24 cellular contexts compared by ENCODE assay signal in genomic region chr11:77094841-77095365, GRCh38. TPM values are rescaled to one million over a fixed set of nuclear protein-coding genes. Genes with fewer than 3 reads are reported as not detected.
A peak's percentile ranks its signal among the peaks of the same experiment; 100 is the strongest.
DNase-seq lines count a peak whose midpoint lies in the region; ATAC-seq and TF ChIP-seq lines count a peak whose summit lies in the region.
"Had no signal": no experiment of that assay in that cellular context is flagged by ENCODE, and none has a peak within 500 bp of the region (broad histone marks: within the 10 kb centered on the region; RNA-seq: fewer than 3 reads in every experiment).

No MANE protein-coding gene starts in this region.

- H3K4me3 Mint-ChIP-seq in endodermal cell, result no peak overlapping the region
- H3K4me3 Mint-ChIP-seq in naive thymus-derived CD4-positive, alpha-beta T cell, result no peak overlapping the region
- H3K4me3 Mint-ChIP-seq: activated T-cell treated with anti-CD3 and anti-CD28 coated beads, Interleukin-2, amount 50 U/mL, for 4 hours; CD8-positive, alpha-beta T cell; nephron progenitor cell; stimulated activated naive CD8-positive, alpha-beta T cell treated with anti-CD3 and anti-CD28 coated beads, Interleukin-15, amount 100 ng/mL, for 72 hours had no signal

- H3K4me1 ChIP-seq in HCT116 (ENCODE audit: control insufficient read depth in 1 of 2, insufficient read depth in 2 of 2, low read length in 2 of 2), result peaks cover 0 to 11% of the 10 kb centered on the region in 2 experiments; a peak in 1 of 4 replicates
- peaks cover 9% of the 10 kb centered on the region; the same call in 1 of the 2 replicates for H3K4me1 ChIP-seq in PC-3 (ENCODE audit: insufficient read depth, low read length)
- H3K4me1 ChIP-seq in endodermal cell (ENCODE audit: control insufficient read depth, insufficient read depth, low read length), result no peaks in the 10 kb centered on the region
- H3K4me1 ChIP-seq in naive thymus-derived CD4-positive, alpha-beta T cell (ENCODE audit: control insufficient read depth in 2 of 2, insufficient read depth in 2 of 2, low read length in 2 of 2), result no peaks in the 10 kb centered on the region
- H3K4me1 ChIP-seq: parathyroid adenoma had no signal

- H2AFZ ChIP-seq in HCT116 (ENCODE audit: low read depth, low read length, poor library complexity, severe bottlenecking) (no peak overlapping the region), PC-3 (ENCODE audit: low read length) (no peak overlapping the region)
- H2AFZ ChIP-seq: parathyroid adenoma had no signal

- H3K9me3 ChIP-seq in HCT116 (ENCODE audit: control insufficient read depth in 1 of 2, insufficient read depth in 1 of 2, low read depth in 1 of 2, low read length in 2 of 2) (no peaks in the 10 kb centered on the region), PC-3 (ENCODE audit: low read length) (no peaks in the 10 kb centered on the region), endodermal cell (ENCODE audit: control insufficient read depth, low read length) (no peaks in the 10 kb centered on the region)
- H3K9me3 ChIP-seq in naive thymus-derived CD4-positive, alpha-beta T cell (ENCODE audit: control insufficient read depth in 2 of 3, low read length in 3 of 3), result no peaks in the 10 kb centered on the region
- H3K9me3 ChIP-seq: MG63, tibial nerve had no signal

- WGBS in endodermal cell (ENCODE audit: insufficient coverage in 1 of 2, insufficient read length in 1 of 2), 2 experiments, result 92 to 97% methylated on average over 6 to 7 of the region's 7 CpGs

- ATAC-seq in HCT116, result no peak
- no peak for ATAC-seq in PC-3
- no peak for ATAC-seq in naive thymus-derived CD4-positive, alpha-beta T cell
- ATAC-seq: activated T-cell treated with anti-CD3 and anti-CD28 coated beads, Interleukin-2, amount 50 U/mL, for 4 hours; CD8-positive, alpha-beta T cell; K562; stimulated activated naive CD8-positive, alpha-beta T cell treated with anti-CD3 and anti-CD28 coated beads, Interleukin-15, amount 100 ng/mL, for 72 hours had no signal

- H3K4me1 Mint-ChIP-seq in endodermal cell, result peaks cover 16% of the 10 kb centered on the region
- H3K4me1 Mint-ChIP-seq in naive thymus-derived CD4-positive, alpha-beta T cell, result peaks cover 0 to 7% (median 4%) of the 10 kb centered on the region in 7 donors

- CTCF ChIA-PET in HCT116 (lab: Charles Lee), result no interaction called here
- CTCF ChIA-PET in PC-3 (lab: Charles Lee), result interaction anchor here (1.1 kb wide), 1 partner anchor 47 kb away, joined by 6 read pairs; no protein-coding TSS in a partner anchor
- CTCF ChIA-PET in naive thymus-derived CD4-positive, alpha-beta T cell (lab: Charles Lee), result interaction anchor here (1.0 to 2.2 kb wide), 2 partner anchors 31 to 47 kb away, joined by 3 to 6 read pairs; no protein-coding TSS in a partner anchor

- POLR2A ChIA-PET in HCT116 (lab: Charles Lee), result no interaction called here
- POLR2A ChIA-PET in PC-3 (lab: Charles Lee; ENCODE audit: unreplicated experiment), result no interaction called here
- POLR2A ChIA-PET in naive thymus-derived CD4-positive, alpha-beta T cell (lab: Charles Lee), result no interaction called here

- H3K27me3 ChIP-seq in HCT116 (ENCODE audit: insufficient read depth, low read length), result no peaks in the 10 kb centered on the region
- H3K27me3 ChIP-seq in PC-3 (ENCODE audit: low read length), result no peaks in the 10 kb centered on the region
- no peaks in the 10 kb centered on the region for H3K27me3 ChIP-seq in endodermal cell (ENCODE audit: control insufficient read depth, insufficient read depth, low read length, poor library complexity, severe bottlenecking)
- no peaks in the 10 kb centered on the region for H3K27me3 ChIP-seq in naive thymus-derived CD4-positive, alpha-beta T cell (ENCODE audit: control insufficient read depth in 2 of 2, insufficient read depth in 2 of 2, low read length in 2 of 2)
- H3K27me3 ChIP-seq: MG63, tibial nerve had no signal

- H3K36me3 Mint-ChIP-seq in endodermal cell (ENCODE audit: low read depth), result no peaks in the 10 kb centered on the region
- peaks cover 0 to 3% (median 0%) of the 10 kb centered on the region in 5 donors for H3K36me3 Mint-ChIP-seq in naive thymus-derived CD4-positive, alpha-beta T cell

- intact Hi-C loops in HCT116 (cut with micrococcal nuclease), result loop anchor here (5.0 kb wide), 1 partner anchor 288 kb away; no protein-coding TSS in a partner anchor
- intact Hi-C loops in PC-3 (cut with micrococcal nuclease), result no loop called here
- intact Hi-C loops in posterior vena cava (cut with DNase I), result loop anchor here in 1 of 2 donors (5.0 kb wide), 1 partner anchor 48 kb away; no protein-coding TSS in a partner anchor
- intact Hi-C loops in naive thymus-derived CD4-positive, alpha-beta T cell (cut with micrococcal nuclease), result no loop called here

- H3K9ac ChIP-seq in HCT116 (ENCODE audit: low read length), result no peak overlapping the region
- H3K9ac ChIP-seq in PC-3 (ENCODE audit: low read length), result no peak overlapping the region
- no peak overlapping the region for H3K9ac ChIP-seq in endodermal cell (ENCODE audit: extremely low read depth, low read length, poor library complexity, severe bottlenecking)
- H3K9ac ChIP-seq: parathyroid adenoma had no signal

- H3K36me3 ChIP-seq in HCT116 (ENCODE audit: control insufficient read depth in 1 of 2, insufficient read depth in 2 of 2, low read length in 2 of 2) (no peaks in the 10 kb centered on the region), PC-3 (ENCODE audit: low read depth, low read length) (no peaks in the 10 kb centered on the region), endodermal cell (ENCODE audit: control insufficient read depth, insufficient read depth, low read length) (no peaks in the 10 kb centered on the region)
- no peaks in the 10 kb centered on the region for H3K36me3 ChIP-seq in naive thymus-derived CD4-positive, alpha-beta T cell (ENCODE audit: control insufficient read depth in 2 of 3, insufficient read depth in 3 of 3, low read length in 3 of 3)
- H3K36me3 ChIP-seq: MG63 had no signal

- TF ChIP-seq POLR2A in HCT116 (IDR thresholded peaks at IDR 0.05; ENCODE audit: borderline replicate concordance, extremely low read depth, insufficient read depth, insufficient read length), result no peak

- H3K4me3 ChIP-seq in HCT116 (replicated peaks in 1 of 2; ENCODE audit: low read depth in 1 of 2, low read length in 2 of 2) (no peak overlapping the region), PC-3 (ENCODE audit: low read length) (no peak overlapping the region), endodermal cell (ENCODE audit: low read length) (no peak overlapping the region)
- H3K4me3 ChIP-seq in naive thymus-derived CD4-positive, alpha-beta T cell (ENCODE audit: low read length), result no peak overlapping the region
- H3K4me3 ChIP-seq: K562, MG63, tibial nerve had no signal

- no peak overlapping the region for H3K27ac Mint-ChIP-seq in endodermal cell
- no peak overlapping the region for H3K27ac Mint-ChIP-seq in naive thymus-derived CD4-positive, alpha-beta T cell
- H3K27ac Mint-ChIP-seq: CD8-positive, alpha-beta T cell; nephron progenitor cell had no signal

- peaks cover 6% of the 10 kb centered on the region for H3K9me3 Mint-ChIP-seq in endodermal cell
- no peaks in the 10 kb centered on the region for H3K9me3 Mint-ChIP-seq in naive thymus-derived CD4-positive, alpha-beta T cell
- H3K9me3 Mint-ChIP-seq: activated T-cell treated with anti-CD3 and anti-CD28 coated beads, Interleukin-2, amount 50 U/mL, for 4 hours; CD8-positive, alpha-beta T cell; stimulated activated naive CD8-positive, alpha-beta T cell treated with anti-CD3 and anti-CD28 coated beads, Interleukin-15, amount 100 ng/mL, for 72 hours had no signal

- H3K79me2 ChIP-seq in HCT116 (ENCODE audit: insufficient read depth, low read length) (no peaks in the 10 kb centered on the region), PC-3 (ENCODE audit: low read length) (no peaks in the 10 kb centered on the region)
- H3K79me2 ChIP-seq: parathyroid adenoma had no signal

- no TSS peak for BruUV-seq in HCT116 (replicated peaks; lab: Mats Ljungman, UMichigan)
- no TSS peak for BruUV-seq in PC-3 (replicated peaks; lab: Mats Ljungman, UMichigan)

- TF ChIP-seq RAD21 in HCT116 (IDR thresholded peaks at IDR 0.05; ENCODE audit: low read depth), result peak; percentile 32; the same call in 1 of the 2 replicates

- TF ChIP-seq CTCF in HCT116 (IDR thresholded peaks at IDR 0.05 in 2 of 3, conservative IDR thresholded peaks at IDR 0.05 in 1 of 3; ENCODE audit: borderline replicate concordance in 1 of 3, insufficient read depth in 1 of 3, low read depth in 2 of 3, low read length in 2 of 3), result no peak
- 0 out of 2 replicates have a peak, but pooled peaks have one; percentile 29 for TF ChIP-seq CTCF in PC-3 (conservative IDR thresholded peaks at IDR 0.05; ENCODE audit: low read depth, low read length)
- peak; percentile 19 for TF ChIP-seq CTCF in endodermal cell (conservative IDR thresholded peaks at IDR 0.05)

- H3K4me2 ChIP-seq in HCT116 (ENCODE audit: low read length) (no peak overlapping the region), PC-3 (ENCODE audit: low read length) (no peak overlapping the region)

- H4K20me1 ChIP-seq in HCT116 (ENCODE audit: insufficient read depth), result no peaks in the 10 kb centered on the region
- H4K20me1 ChIP-seq in PC-3 (ENCODE audit: low read length), result no peaks in the 10 kb centered on the region

- DNase-seq in HCT116 (ENCODE audit: low read depth, low spot score) (no peak), PC-3 (no peak), endodermal cell (no peak), posterior vena cava (ENCODE audit: low spot score) (peak; percentile 54)
- DNase-seq in activated T-cell treated with anti-CD3 and anti-CD28 coated beads, Interleukin-2, amount 50 U/mL, for 1 hour, result no peak
- DNase-seq in naive thymus-derived CD4-positive, alpha-beta T cell, result no peak
- DNase-seq in activated CD4-positive, alpha-beta T cell treated with anti-CD3 and anti-CD28 coated beads, Interleukin-2, amount 50 U/mL, for 4 hours, result no peak
- DNase-seq: activated T-cell treated with anti-CD3 and anti-CD28 coated beads, Interleukin-2, amount 50 U/mL, for 4 hours; CD8-positive, alpha-beta T cell; midbrain; NCI-H146; NCI-H510A; nephron progenitor cell; stimulated activated naive CD8-positive, alpha-beta T cell treated with anti-CD3 and anti-CD28 coated beads, Interleukin-15, amount 100 ng/mL, for 72 hours had no signal

- H3K27me3 Mint-ChIP-seq in endodermal cell (ENCODE audit: insufficient read depth), result no peaks in the 10 kb centered on the region
- no peaks in the 10 kb centered on the region for H3K27me3 Mint-ChIP-seq in naive thymus-derived CD4-positive, alpha-beta T cell
- H3K27me3 Mint-ChIP-seq: stimulated activated naive CD8-positive, alpha-beta T cell treated with anti-CD3 and anti-CD28 coated beads, Interleukin-15, amount 100 ng/mL, for 72 hours had no signal

- H3F3A ChIP-seq in PC-3 (ENCODE audit: low read length, unreplicated experiment), result no peaks in the 10 kb centered on the region

- RAD21 ChIA-PET in HCT116 (lab: Charles Lee; ENCODE audit: low non-redundant PET in 1 of 2, low total read pairs in 2 of 2, uncharacterized antibody in 2 of 2, unreplicated experiment in 2 of 2), result no interaction called here

- H3K27ac ChIP-seq in HCT116 (ENCODE audit: low read depth, low read length) (no peak overlapping the region), PC-3 (ENCODE audit: low read length) (no peak overlapping the region), endodermal cell (ENCODE audit: low read depth, low read length) (no peak overlapping the region)
- H3K27ac ChIP-seq in naive thymus-derived CD4-positive, alpha-beta T cell (ENCODE audit: low read depth, low read length), result no peak overlapping the region
- H3K27ac ChIP-seq: parathyroid adenoma had no signal

- H3K9me2 ChIP-seq in HCT116 (ENCODE audit: insufficient read depth), result no peaks in the 10 kb centered on the region
- H3K9me2 ChIP-seq in PC-3 (replicated peaks; ENCODE audit: low read length), result no peaks in the 10 kb centered on the region

RNA-seq across cellular contexts. Expression of gene OMP, which starts 7.7 kb away (rescaled TPM):
- not detected for total RNA-seq in HCT116 (2021; ENCODE audit: unreplicated experiment)
- 0.38 TPM in 1 of 2 replicates, not detected in the other for polyA plus RNA-seq in HCT116 (2012)
- total RNA-seq in PC-3 (2014; rRNA removed), result not detected in 2 replicates
- 1 to 10 TPM; 1.6 to 1.7 TPM for total RNA-seq in endodermal cell
- not detected for polyA plus RNA-seq in endodermal cell (2013, experiment 1 of 2)
- polyA plus RNA-seq in endodermal cell (2013, experiment 2 of 2), result not detected
- under 1 TPM in 1 of 2 donors, not detected in 1; 0.76 TPM for total RNA-seq in posterior vena cava
- total RNA-seq in naive thymus-derived CD4-positive, alpha-beta T cell, result 1 to 10 TPM in 1 of 5 experiments, not detected in 4; 1.1 TPM
- polyA plus RNA-seq in naive thymus-derived CD4-positive, alpha-beta T cell, result not detected
- total RNA-seq: activated CD8-positive, alpha-beta memory T cell treated with anti-CD3 and anti-CD28 coated beads for 36 hours; activated T-cell treated with anti-CD3 and anti-CD28 coated beads, Interleukin-2, amount 50 U/mL, for 4 hours; dermis microvascular lymphatic vessel endothelial cell; G401; K562; SK-MEL-5; T-helper 1 cell treated with Interleukin-12 subunit alpha and Interleukin-12 subunit beta and Interleukin-4 antibody, amounts not matched to agents 30 ng/mL and 1 ng/mL, for 36 hours had no signal
- polyA plus RNA-seq: endothelial cell of umbilical vein, K562 had no signal

RNA-seq across cellular contexts. Expression of gene CAPN5, which starts 28.1 kb away (rescaled TPM):
- total RNA-seq in HCT116 (2021; ENCODE audit: unreplicated experiment) (8.6 TPM), PC-3 (2014; rRNA removed) (6.3 and 7.7 TPM in 2 replicates), endodermal cell (10 to 100 TPM; 17.5 to 21.5 TPM), posterior vena cava (10 to 100 TPM; 14.4 to 23.4 TPM)
- polyA plus RNA-seq in HCT116 (2012), result 8.8 and 9.8 TPM in 2 replicates
- 12.3 TPM for polyA plus RNA-seq in endodermal cell (2013, experiment 1 of 2)
- 14.8 TPM for polyA plus RNA-seq in endodermal cell (2013, experiment 2 of 2)
- 1 to 10 TPM in 4 of 5 experiments, under 1 TPM in 1; 0.94 to 5.8 (median 5.6) TPM for total RNA-seq in naive thymus-derived CD4-positive, alpha-beta T cell
- 1 to 10 TPM; 3.0 to 5.8 TPM for polyA plus RNA-seq in naive thymus-derived CD4-positive, alpha-beta T cell

RNA-seq across cellular contexts. Expression of gene MYO7A, which starts 33.1 kb away (rescaled TPM):
- total RNA-seq in HCT116 (2021; ENCODE audit: unreplicated experiment) (1.8 TPM), PC-3 (2014; rRNA removed) (0.66 and 1.2 TPM in 2 replicates), endodermal cell (1 to 10 TPM; 2.4 to 2.7 TPM), posterior vena cava (10 to 100 TPM; 12.2 to 17.3 TPM)
- polyA plus RNA-seq in HCT116 (2012), result 2.1 and 2.8 TPM in 2 replicates
- polyA plus RNA-seq in endodermal cell (2013, experiment 1 of 2), result 2.1 TPM
- 1.7 TPM for polyA plus RNA-seq in endodermal cell (2013, experiment 2 of 2)
- 1 to 10 TPM in 1 of 5 experiments, under 1 TPM in 4; 0.07 to 2.5 (median 0.27) TPM for total RNA-seq in naive thymus-derived CD4-positive, alpha-beta T cell
- not detected for polyA plus RNA-seq in naive thymus-derived CD4-positive, alpha-beta T cell

Comparison
In these comparisons a context has a peak if more than half of its experiments do, and no peak if none do; other contexts are left out.
1. CTCF ChIP-seq: peak in PC-3 (single experiment) and endodermal cell (single experiment); none in HCT116 (0 of 3).